Comparison of ENCODE assay signal across 30 cellular contexts in genomic region chr6:88004707-88005106, GRCh38. TPM values are rescaled to one million over a fixed set of nuclear protein-coding genes. Genes with fewer than 3 reads are reported as not detected.
DNase-seq lines count a peak whose midpoint lies in the region; ATAC-seq and TF ChIP-seq lines count a peak whose summit lies in the region.
"Had no signal": no experiment of that assay in that cellular context is flagged by ENCODE, and none has a peak within 500 bp of the region (broad histone marks: within the 10 kb centered on the region; RNA-seq: fewer than 3 reads in every experiment).

No MANE protein-coding gene starts in this region.

- H3K4me1 ChIP-seq in GM23338 (ENCODE audit: insufficient read depth) = no peaks in the 10 kb centered on the region
- H3K4me1 ChIP-seq: BLaER1 treated with 17β-estradiol and CSF1 and Interleukin-3, amounts not matched to agents 10 nM and 100 nM had no signal

- no peaks in the 10 kb centered on the region for H3K36me3 Mint-ChIP-seq in GM23338 (ENCODE audit: low read depth)
- H3K36me3 Mint-ChIP-seq: activated naive CD4-positive, alpha-beta T cell treated with anti-CD3 and anti-CD28 coated beads, Interleukin-2, amount 10 ng/mL, durations not matched to agents 7 days and 5 days; natural killer cell treated with Interleukin-12 subunit alpha and Interleukin-12 subunit beta and Interleukin-15 and Interleukin-18, amount 100 ng/mL, for 72 hours had no signal

- H3K4me3 Mint-ChIP-seq in GM23338 = no peak overlapping the region
- H3K4me3 Mint-ChIP-seq: activated naive CD4-positive, alpha-beta T cell treated with anti-CD3 and anti-CD28 coated beads, Interleukin-2, amount 10 ng/mL, durations not matched to agents 7 days and 5 days; natural killer cell treated with Interleukin-12 subunit alpha and Interleukin-12 subunit beta and Interleukin-15 and Interleukin-18, amount 100 ng/mL, for 72 hours had no signal

- no peak overlapping the region for H3K4me3 ChIP-seq in GM23338
- H3K4me3 ChIP-seq in choroid plexus epithelial cell (ENCODE audit: low read depth, low read length) = no peak overlapping the region
- H3K4me3 ChIP-seq: BLaER1 treated with 17β-estradiol and CSF1 and Interleukin-3, amounts not matched to agents 10 nM and 100 nM; HAP-1; transverse colon had no signal

- peaks cover 5% of the 10 kb centered on the region; the same call in 1 of the 2 replicates for H3K9me2 ChIP-seq in GM23338 (ENCODE audit: insufficient read depth)

- H3K4me1 Mint-ChIP-seq in GM23338 = peaks cover 2% of the 10 kb centered on the region; the same call in 1 of the 3 replicates
- H3K4me1 Mint-ChIP-seq: activated naive CD4-positive, alpha-beta T cell treated with anti-CD3 and anti-CD28 coated beads, Interleukin-2, amount 10 ng/mL, durations not matched to agents 7 days and 5 days had no signal

- DNase-seq in GM23338 (ENCODE audit: low spot score) (no peak), NOMO-1 treated with DMSO at 0.1 percent for 48 hours (lab: John Stamatoyannopoulos, UW; ENCODE audit: unreplicated experiment) (peak; percentile 53), choroid plexus epithelial cell (ENCODE audit: low read depth) (peak; percentile 8), mucosa of gallbladder (ENCODE audit: low spot score) (peak; percentile 15), HCEC 1CT (no peak), retina (no peak)
- DNase-seq: activated CD4-positive, alpha-beta T cell treated with anti-CD3 and anti-CD28 coated beads, Interleukin-2, amount 50 U/mL, for 4 hours; activated naive CD4-positive, alpha-beta T cell treated with anti-CD3 and anti-CD28 coated beads, Interleukin-2, amount 10 ng/mL, durations not matched to agents 7 days and 5 days; amniotic stem cell; DMS53; Kasumi-1; NCI-H1417 treated with DMSO at 0.1 percent for 48 hours; NCI-H2107; NCI-H446 treated with DMSO at 0.1 percent for 48 hours; SHP77 treated with DMSO at 0.1 percent for 48 hours; stimulated activated CD4-positive, alpha-beta T cell treated with anti-CD3 and anti-CD28 coated beads, Interleukin-2, amount 100 ng/mL, for 48 hours; T-helper 1 cell; transverse colon had no signal

- H2AFZ ChIP-seq in GM23338 = 0 out of 2 replicates have a peak overlapping the region, but pooled peaks have one; percentile 40

- no peak for ATAC-seq in GM23338
- ATAC-seq in HG02938 (IDR thresholded peaks at IDR 0.05; ENCODE audit: unreplicated experiment) = no peak
- ATAC-seq in HG03342 (IDR thresholded peaks at IDR 0.05; ENCODE audit: unreplicated experiment) = no peak
- ATAC-seq: natural killer cell treated with Interleukin-12 subunit alpha and Interleukin-12 subunit beta and Interleukin-15 and Interleukin-18, amount 100 ng/mL, for 72 hours; Panc1 had no signal

- H3K79me2 ChIP-seq in GM23338 (replicated peaks; ENCODE audit: insufficient read depth) = no peaks in the 10 kb centered on the region

- H3K9me3 Mint-ChIP-seq in GM23338 = no peaks in the 10 kb centered on the region
- H3K9me3 Mint-ChIP-seq: activated naive CD4-positive, alpha-beta T cell treated with anti-CD3 and anti-CD28 coated beads, Interleukin-2, amount 10 ng/mL, durations not matched to agents 7 days and 5 days; natural killer cell treated with Interleukin-12 subunit alpha and Interleukin-12 subunit beta and Interleukin-15 and Interleukin-18, amount 100 ng/mL, for 72 hours had no signal

- H3K27me3 Mint-ChIP-seq in GM23338 (ENCODE audit: insufficient read depth, low read depth, poor library complexity) = no peaks in the 10 kb centered on the region

- no peaks in the 10 kb centered on the region for H4K20me1 ChIP-seq in GM23338 (replicated peaks; ENCODE audit: insufficient read depth)
- H4K20me1 ChIP-seq: BLaER1 treated with 17β-estradiol and CSF1 and Interleukin-3, amounts not matched to agents 10 nM and 100 nM had no signal

- TF ChIP-seq CTCF in GM23338 (conservative IDR thresholded peaks at IDR 0.05; ENCODE audit: low read depth in 2 of 2) = no peak
- TF ChIP-seq CTCF in choroid plexus epithelial cell (conservative IDR thresholded peaks at IDR 0.05; ENCODE audit: low read depth, low read length) = no peak

- H3F3A ChIP-seq in GM23338 (replicated peaks; ENCODE audit: low read depth) = no peaks in the 10 kb centered on the region

- no peak overlapping the region for H3K27ac ChIP-seq in GM23338 (ENCODE audit: low read depth)
- H3K27ac ChIP-seq: BLaER1 treated with 17β-estradiol and CSF1 and Interleukin-3, amounts not matched to agents 10 nM and 100 nM; epithelial cell of prostate; transverse colon had no signal

- no peaks in the 10 kb centered on the region for H3K36me3 ChIP-seq in GM23338 (ENCODE audit: insufficient read depth)
- H3K36me3 ChIP-seq: BLaER1 treated with 17β-estradiol and CSF1 and Interleukin-3, amounts not matched to agents 10 nM and 100 nM; HAP-1; transverse colon had no signal

- H3K27ac Mint-ChIP-seq in GM23338 = no peak overlapping the region
- H3K27ac Mint-ChIP-seq: activated naive CD4-positive, alpha-beta T cell treated with anti-CD3 and anti-CD28 coated beads, Interleukin-2, amount 10 ng/mL, durations not matched to agents 7 days and 5 days; natural killer cell treated with Interleukin-12 subunit alpha and Interleukin-12 subunit beta and Interleukin-15 and Interleukin-18, amount 100 ng/mL, for 72 hours had no signal

- no peaks in the 10 kb centered on the region for H3K27me3 ChIP-seq in GM23338 (ENCODE audit: insufficient read depth)
- H3K27me3 ChIP-seq: BLaER1 treated with 17β-estradiol and CSF1 and Interleukin-3, amounts not matched to agents 10 nM and 100 nM; transverse colon had no signal

- H3K4me2 ChIP-seq in GM23338 = no peak overlapping the region
- H3K4me2 ChIP-seq: BLaER1 treated with 17β-estradiol and CSF1 and Interleukin-3, amounts not matched to agents 10 nM and 100 nM had no signal

TF ChIP-seq in GM23338, 12 proteins besides CTCF, POLR2A, EP300 and RAD21 (continues in another document):
- TF ChIP-seq NANOG (IDR thresholded peaks at IDR 0.05; ENCODE audit: borderline replicate concordance) = no peak
- no peak for TF ChIP-seq ZNF331 (CRISPR knock-in tag; IDR thresholded peaks at IDR 0.05; ENCODE audit: low read depth)
- no peak for TF ChIP-seq JUNB (IDR thresholded peaks at IDR 0.05; ENCODE audit: unreplicated experiment)
- TF ChIP-seq POLR2AphosphoS5 (IDR thresholded peaks at IDR 0.05; ENCODE audit: low read depth) = no peak
- TF ChIP-seq REST (IDR thresholded peaks at IDR 0.05; ENCODE audit: unreplicated experiment) = no peak

RNA-seq across cellular contexts. Expression of gene SPACA1, which starts 42.9 kb away (rescaled TPM):
- not detected in 2 replicates for total RNA-seq in GM23338 (2014; rRNA removed; shearing (Covaris generic))
- polyA plus RNA-seq in GM23338 (2016; fragmentation: Nextera tagmentation; extraction: Ambion mirVana) = not detected in 2 replicates
- not detected for total RNA-seq in mucosa of gallbladder
- total RNA-seq: lower leg skin; mononuclear cell; natural killer cell treated with Interleukin-12 subunit alpha and Interleukin-12 subunit beta and Interleukin-15 and Interleukin-18, amount 100 ng/mL, for 72 hours; osteocyte; transverse colon had no signal
- polyA plus RNA-seq: AG04450, keratinocyte had no signal

Comparison
In these comparisons a context has a peak if more than half of its experiments do, and no peak if none do; other contexts are left out.
1. DNase-seq: peak in NOMO-1 treated with DMSO at 0.1 percent for 48 hours (single experiment), choroid plexus epithelial cell (single experiment) and mucosa of gallbladder (single experiment); none in GM23338 (single experiment), HCEC 1CT (single experiment) and retina (single experiment).